ENCODE assay signal across 20 cellular contexts in genomic region chr6:113004691-113005270, GRCh38.
A peak's percentile ranks its signal among the peaks of the same experiment; 100 is the strongest.
DNase-seq lines count a peak whose midpoint lies in the region; TF ChIP-seq lines count a peak whose summit lies in the region.
"Had no signal": no experiment of that assay in that cellular context is flagged by ENCODE, and none has a peak within 500 bp of the region (broad histone marks: within the 10 kb centered on the region; RNA-seq: fewer than 3 reads in every experiment).

No MANE protein-coding gene starts in this region.

- POLR2A ChIA-PET in SK-N-SH (lab: Yijun Ruan, JAX), result no interaction called here

- H3K4me1 ChIP-seq in GM23248 (ENCODE audit: insufficient read depth), result peaks cover 15% of the 10 kb centered on the region
- H3K4me1 ChIP-seq in SK-N-SH (ENCODE audit: control insufficient read depth in 1 of 2, insufficient read depth in 2 of 2, low read depth in 1 of 2, low read length in 1 of 2), result peaks cover 3 to 4% of the 10 kb centered on the region in 2 experiments; a peak in 1 of 4 replicates
- H3K4me1 ChIP-seq: BLaER1 had no signal

- WGBS in GM23248 (ENCODE audit: low coverage in 1 of 2, low lambda C conversion rate in 2 of 2, missing lambda C conversion rate in 2 of 2), 2 experiments, result 11 to 19% methylated on average over 1 of the region's 1 CpG
- WGBS in SK-N-SH (ENCODE audit: low lambda C conversion rate), result 17% methylated on average over 1 of the region's 1 CpG
- WGBS in lower leg skin, 2 donors, result 30 to 41% methylated on average over 1 of the region's 1 CpG

- H2AFZ ChIP-seq in GM23248, result peak overlapping the region; percentile 47
- peak overlapping the region; percentile 30 for H2AFZ ChIP-seq in SK-N-SH (ENCODE audit: low read depth)

- H3K27me3 ChIP-seq in GM23248 (replicated peaks; ENCODE audit: insufficient read depth), result no peaks in the 10 kb centered on the region
- no peaks in the 10 kb centered on the region for H3K27me3 ChIP-seq in SK-N-SH (ENCODE audit: insufficient read depth)
- H3K27me3 ChIP-seq: BLaER1 had no signal

- H3K27ac ChIP-seq in GM23248 (no peak overlapping the region), SK-N-SH (ENCODE audit: low read depth in 2 of 2, low read length in 1 of 2) (peak overlapping the region; percentile 28 to 72; a peak in 2 of 4 replicates)
- H3K27ac ChIP-seq: BLaER1 had no signal

- H3K4me2 ChIP-seq in GM23248 (ENCODE audit: unreplicated experiment) (no peak overlapping the region), SK-N-SH (no peak overlapping the region)
- H3K4me2 ChIP-seq: BLaER1 had no signal

- CTCF ChIA-PET in SK-N-SH (lab: Yijun Ruan, JAX), result interaction anchor here (0.6 kb wide), 1 partner anchor 875 kb away, joined by 3 read pairs; no protein-coding TSS in a partner anchor

- DNase-seq in GM23248 (no peak), SK-N-SH (no peak), fibroblast of the aortic adventitia (ENCODE audit: low read depth) (peak; percentile 59), epidermal melanocyte (ENCODE audit: insufficient read length, low spot score) (no peak), HK-2 (ENCODE audit: unreplicated experiment) (no peak), lower leg skin (ENCODE audit: low spot score in 2 of 2) (no peak)
- DNase-seq: CD4-positive, CD25-positive, alpha-beta regulatory T cell; DMS153; Kasumi-1; NCI-H1105 treated with DMSO at 0.1 percent for 48 hours; NCI-H146; NCI-H1930; NCI-H2107; NCI-H446; NCI-H82; NK-92 treated with Interleukin-12 subunit alpha and Interleukin-12 subunit beta, amount 100 ng/mL, for 24 hours; PC-3 had no signal

- in situ Hi-C loops in GM23248 (cut with MboI), result no loop called here

- no peaks in the 10 kb centered on the region for H3K36me3 ChIP-seq in GM23248 (ENCODE audit: low read depth)
- no peaks in the 10 kb centered on the region for H3K36me3 ChIP-seq in SK-N-SH (replicated peaks in 1 of 2; ENCODE audit: control insufficient read depth in 1 of 2, insufficient read depth in 2 of 2, low read length in 1 of 2)
- H3K36me3 ChIP-seq: BLaER1 had no signal

- TF ChIP-seq EP300 in SK-N-SH (IDR thresholded peaks at IDR 0.05; ENCODE audit: borderline replicate concordance in 1 of 2, low read depth in 1 of 2, low read length in 1 of 2), result peak; percentile 31 to 43; a peak in 1 of 4 replicates

- TF ChIP-seq POLR2A in lower leg skin (IDR thresholded peaks at IDR 0.05), result no peak

- H3K4me3 ChIP-seq in GM23248 (no peak overlapping the region), SK-N-SH (ENCODE audit: low read depth in 2 of 2, low read length in 1 of 2) (no peak overlapping the region), fibroblast of the aortic adventitia (ENCODE audit: low read depth, low read length) (no peak overlapping the region), lower leg skin (ENCODE audit: low read depth, poor library complexity, severe bottlenecking) (no peak overlapping the region)
- H3K4me3 ChIP-seq: BLaER1, K562 had no signal

- H3K4me1 Mint-ChIP-seq in nephron, result peaks cover 22% of the 10 kb centered on the region
- H3K4me1 Mint-ChIP-seq: CD4-positive, CD25-positive, alpha-beta regulatory T cell had no signal

- H3K27me3 Mint-ChIP-seq in nephron (ENCODE audit: low read depth), result no peaks in the 10 kb centered on the region
- H3K27me3 Mint-ChIP-seq: CD4-positive, CD25-positive, alpha-beta regulatory T cell had no signal

- peak overlapping the region in 2 of 3 experiments; percentile 5 to 56 for H3K27ac Mint-ChIP-seq in nephron
- H3K27ac Mint-ChIP-seq: CD4-positive, CD25-positive, alpha-beta regulatory T cell had no signal

- H4K20me1 ChIP-seq in GM23248 (ENCODE audit: insufficient read depth), result no peaks in the 10 kb centered on the region
- H4K20me1 ChIP-seq in SK-N-SH (ENCODE audit: insufficient read depth), result no peaks in the 10 kb centered on the region
- H4K20me1 ChIP-seq: BLaER1 had no signal

- no peaks in the 10 kb centered on the region for H3K9me3 Mint-ChIP-seq in nephron

- no peak overlapping the region for H3K4me3 Mint-ChIP-seq in nephron
- H3K4me3 Mint-ChIP-seq: CD4-positive, CD25-positive, alpha-beta regulatory T cell had no signal

- H3F3A ChIP-seq in GM23248 (ENCODE audit: insufficient read depth) (peaks cover 8% of the 10 kb centered on the region; the same call in 1 of the 2 replicates), SK-N-SH (replicated peaks; ENCODE audit: insufficient read depth) (no peaks in the 10 kb centered on the region)

- intact Hi-C loops in lower leg skin (cut with DNase I; ENCODE audit: low total_unique reads), result no loop called here

- H3K79me2 ChIP-seq in GM23248 (ENCODE audit: insufficient read depth), result no peaks in the 10 kb centered on the region
- H3K79me2 ChIP-seq in SK-N-SH (ENCODE audit: insufficient read depth), result no peaks in the 10 kb centered on the region

- H3K9ac ChIP-seq in GM23248, result no peak overlapping the region
- no peak overlapping the region for H3K9ac ChIP-seq in SK-N-SH
- H3K9ac ChIP-seq: BLaER1 had no signal

- TF ChIP-seq CTCF in SK-N-SH (IDR thresholded peaks at IDR 0.05) (no peak), fibroblast of the aortic adventitia (IDR thresholded peaks at IDR 0.05; ENCODE audit: insufficient read depth, low read length) (no peak), nephron (IDR thresholded peaks at IDR 0.05; ENCODE audit: unreplicated experiment in 3 of 3) (no peak), lower leg skin (IDR thresholded peaks at IDR 0.05) (no peak)

- H3K9me2 ChIP-seq in GM23248 (ENCODE audit: insufficient read depth), result no peaks in the 10 kb centered on the region
- no peaks in the 10 kb centered on the region for H3K9me2 ChIP-seq in SK-N-SH

- H3K9me3 ChIP-seq in GM23248 (ENCODE audit: low read depth), result no peaks in the 10 kb centered on the region
- H3K9me3 ChIP-seq in SK-N-SH, result no peaks in the 10 kb centered on the region
- H3K9me3 ChIP-seq: BLaER1 had no signal

- no peaks in the 10 kb centered on the region for H3K36me3 Mint-ChIP-seq in nephron (ENCODE audit: low read depth)
- H3K36me3 Mint-ChIP-seq: CD4-positive, CD25-positive, alpha-beta regulatory T cell had no signal

- TF ChIP-seq RAD21 in SK-N-SH (IDR thresholded peaks at IDR 0.05; ENCODE audit: low read length), result no peak

TF ChIP-seq in SK-N-SH, 30 proteins besides CTCF, POLR2A, EP300 and RAD21:
- TF ChIP-seq TCF12 (IDR thresholded peaks at IDR 0.05), result peak; percentile 24; the same call in 1 of the 2 replicates
- TF ChIP-seq POLR2AphosphoS5 (IDR thresholded peaks at IDR 0.05; ENCODE audit: low read depth, low read length), result no peak
- no peak for TF ChIP-seq REST (IDR thresholded peaks at IDR 0.05; ENCODE audit: low read depth, low read length)
- no peak for TF ChIP-seq FOXJ3 (CRISPR knock-in tag; IDR thresholded peaks at IDR 0.05)
- no peak for TF ChIP-seq RFX5 (IDR thresholded peaks at IDR 0.05; ENCODE audit: low read length)
- TF ChIP-seq PBX3 (IDR thresholded peaks at IDR 0.05), result peak; percentile 22; the same call in 1 of the 2 replicates
- no peak for TF ChIP-seq MAX (IDR thresholded peaks at IDR 0.05; ENCODE audit: low read depth)
